8 cellular contexts compared by ENCODE assay signal in genomic region chr16:89031715-89032659, GRCh38. TPM values are rescaled to one million over a fixed set of nuclear protein-coding genes. Genes with fewer than 3 reads are reported as not detected.
DNase-seq lines count a peak whose midpoint lies in the region; ATAC-seq and TF ChIP-seq lines count a peak whose summit lies in the region.

No MANE protein-coding gene starts in this region.

- H3K79me1 ChIP-seq in mesendoderm (ENCODE audit: low read length) = no peaks in the 10 kb centered on the region

- no peaks in the 10 kb centered on the region for H3K27me3 ChIP-seq in right cardiac atrium (ENCODE audit: control insufficient read depth, insufficient read depth)
- H3K27me3 ChIP-seq in mesendoderm (ENCODE audit: insufficient read depth, low read length, poor library complexity) = no peaks in the 10 kb centered on the region

- WGBS in right cardiac atrium = 79% methylated on average over 24 of the region's 24 CpGs
- WGBS in mesendoderm (ENCODE audit: extremely low coverage, insufficient coverage, low lambda C conversion rate) = no CpG with 5 or more reads among the region's 24 CpGs

- H3K36me3 ChIP-seq in mesendoderm (ENCODE audit: control insufficient read depth, insufficient read depth, low read length) = no peaks in the 10 kb centered on the region

- H3K9me3 ChIP-seq in right cardiac atrium (ENCODE audit: control insufficient read depth, low read length) = no peaks in the 10 kb centered on the region

- no peak overlapping the region for H2BK120ac ChIP-seq in mesendoderm (ENCODE audit: low read depth, low read length)

- H3K4me2 ChIP-seq in mesendoderm (ENCODE audit: low read length) = no peak overlapping the region

- no peak overlapping the region for H3K56ac ChIP-seq in mesendoderm (ENCODE audit: low read length)

- no peaks in the 10 kb centered on the region for H3K79me2 ChIP-seq in mesendoderm (ENCODE audit: control insufficient read depth, insufficient read depth, low read length)

- H3K18ac ChIP-seq in mesendoderm (ENCODE audit: low read length) = no peak overlapping the region

- H4K8ac ChIP-seq in mesendoderm (ENCODE audit: low read depth, low read length) = no peak overlapping the region

- H3K4me3 ChIP-seq in right cardiac atrium (ENCODE audit: low read length) = no peak overlapping the region
- H3K4me3 ChIP-seq in mesendoderm (ENCODE audit: low read length) = no peak overlapping the region

- ATAC-seq in HG03354 (IDR thresholded peaks at IDR 0.05; ENCODE audit: poor library complexity, severe bottlenecking, unreplicated experiment) (peak; percentile 82), right cardiac atrium (peak; percentile 21 to 54)

- H2AK5ac ChIP-seq in mesendoderm (ENCODE audit: low read length) = no peak overlapping the region

- no peak overlapping the region for H3K23ac ChIP-seq in mesendoderm (ENCODE audit: low read length)

- no peak overlapping the region for H3K4ac ChIP-seq in mesendoderm (ENCODE audit: low read depth, low read length)

- no peak overlapping the region for H3K27ac ChIP-seq in right cardiac atrium (ENCODE audit: low read length)
- no peak overlapping the region for H3K27ac ChIP-seq in mesendoderm (ENCODE audit: low read depth, low read length)

- TF ChIP-seq CTCF in GM10266 (IDR thresholded peaks at IDR 0.05; ENCODE audit: control insufficient read depth, insufficient read depth, low read depth, missing control alignments) = no peak

- H2BK5ac ChIP-seq in mesendoderm (ENCODE audit: low read length) = no peak overlapping the region

- no peak overlapping the region for H3K9ac ChIP-seq in mesendoderm (ENCODE audit: low read length)

- TF ChIP-seq POLR2A in erythroblast (IDR thresholded peaks at IDR 0.05; ENCODE audit: low read length) = no peak

- H2BK15ac ChIP-seq in mesendoderm (replicated peaks; ENCODE audit: low read depth) = no peak overlapping the region

- intact Hi-C loops in right cardiac atrium (cut with DNase I) = no loop called here

- no peak overlapping the region for H4K5ac ChIP-seq in mesendoderm (ENCODE audit: low read length)

- peak; percentile 78 for DNase-seq in GM10266 (ENCODE audit: extremely low spot score)
- peak; percentile 38 to 60 for DNase-seq in activated CD4-positive, alpha-beta T cell treated with anti-CD3 and anti-CD28 coated beads, Interleukin-2, amount 50 U/mL, for 48 hours
- DNase-seq in right cardiac atrium = peak; percentile 18 to 61 (median 52)
- DNase-seq in stimulated activated naive CD4-positive, alpha-beta T cell treated with Interleukin-2 at 50 U/mL for 16 hours (lab: John Stamatoyannopoulos, UW) = peak; percentile 38
- DNase-seq in mesendoderm = no peak
- no peak for DNase-seq in erythroblast (lab: John Stamatoyannopoulos, UW)
- DNase-seq in NCI-H226 = no peak

- H3K4me1 ChIP-seq in right cardiac atrium (ENCODE audit: control insufficient read depth, insufficient read depth, low read length) (no peaks in the 10 kb centered on the region), mesendoderm (ENCODE audit: control insufficient read depth, low read depth, low read length) (no peaks in the 10 kb centered on the region)

RNA-seq across cellular contexts. Expression of gene CBFA2T3, which starts 55.0 kb away (rescaled TPM):
- total RNA-seq in right cardiac atrium = 1 to 10 TPM; 5.6 to 8.5 (median 6.9) TPM
- 7.3 TPM for polyA plus RNA-seq in right cardiac atrium
- polyA plus RNA-seq in mesendoderm (2013, experiment 1 of 2) = 0.20 TPM
- polyA plus RNA-seq in mesendoderm (2013, experiment 2 of 2) = 0.21 TPM

Comparison
In these comparisons a context has a peak if more than half of its experiments do, and no peak if none do; other contexts are left out.
1. DNase-seq: peak in GM10266 (single experiment), activated CD4-positive, alpha-beta T cell treated with anti-CD3 and anti-CD28 coated beads, Interleukin-2, amount 50 U/mL, for 48 hours (2 of 2), right cardiac atrium (3 of 3) and stimulated activated naive CD4-positive, alpha-beta T cell treated with Interleukin-2 at 50 U/mL for 16 hours (single experiment); none in mesendoderm (single experiment), erythroblast (0 of 2) and NCI-H226 (single experiment).